8 cellular contexts compared by ENCODE assay signal in the genomic region with DNA sequence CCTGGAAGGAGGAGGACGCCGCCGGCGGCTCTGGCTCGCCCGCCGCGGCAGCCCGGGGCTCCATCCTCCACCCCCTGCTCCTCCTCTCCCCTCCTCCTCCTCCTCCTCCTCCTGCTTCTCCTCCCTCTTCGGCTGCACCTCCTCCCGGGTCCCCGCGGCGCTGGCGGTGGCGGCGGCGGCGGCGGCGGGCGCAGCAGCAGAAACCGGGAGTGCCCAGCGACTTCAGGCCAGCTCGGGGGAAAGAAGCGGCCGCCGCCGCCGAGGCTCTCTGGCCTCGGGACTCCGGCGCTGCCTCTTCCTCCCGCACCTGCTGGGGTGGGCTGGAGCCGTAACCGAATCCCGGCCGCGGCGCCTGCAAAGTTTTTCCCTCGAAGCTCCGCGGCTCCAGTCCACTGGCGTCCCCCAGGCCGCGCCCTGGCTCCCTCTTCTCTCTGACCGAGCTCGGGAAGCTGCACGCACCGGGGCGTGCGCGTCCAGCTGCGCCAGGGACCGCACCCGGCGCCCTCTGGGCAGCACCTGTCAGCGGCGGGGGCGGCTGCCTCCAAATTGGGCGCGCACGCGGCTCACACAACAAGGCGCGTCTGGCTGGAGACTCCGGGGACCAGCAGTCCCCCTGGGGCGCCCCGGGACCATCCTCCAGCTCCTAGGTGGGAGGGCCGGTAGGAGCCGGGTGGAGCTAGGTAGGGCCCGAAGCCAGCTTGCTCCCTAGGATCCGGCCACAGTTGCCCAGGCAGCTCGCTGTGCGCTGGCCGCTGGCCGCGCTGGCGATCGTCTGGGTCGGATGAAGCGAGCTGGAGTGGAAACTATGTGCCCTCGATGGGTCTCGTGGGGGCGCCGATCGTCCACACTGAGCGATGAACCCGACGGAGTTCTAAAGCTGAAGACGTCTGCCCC. TPM values are rescaled to one million over a fixed set of nuclear protein-coding genes. Genes with fewer than 3 reads are reported as not detected.
DNase-seq lines count a peak whose midpoint lies in the region; ATAC-seq and TF ChIP-seq lines count a peak whose summit lies in the region.

Gene MCTP1, minus strand, starts transcription at position 583 of the 894 bp plus-strand sequence.

- CTCF ChIA-PET in activated CD8-positive, alpha-beta memory T cell treated with anti-CD3 and anti-CD28 coated beads, Interleukin-2, amount 10 ng/mL, durations not matched to agents 7 days and 5 days (lab: Charles Lee): interaction anchor here (0.9 to 1.7 kb wide), 2 partner anchors 23 to 41 kb away, joined by 3 read pairs; no protein-coding TSS in a partner anchor

- H2BK15ac ChIP-seq in neuronal stem cell (ENCODE audit: low read length): peak within 1 kb of the TSS; percentile 52

- WGBS in neuronal stem cell (ENCODE audit: extremely low coverage in 2 of 2, insufficient read length in 2 of 2, insufficient replicate concordance in 1 of 2), 2 donors: no CpG with 5 or more reads among the region's 91 CpGs

- peaks cover 0 to 3% of the 10 kb centered on the region in 2 donors for H3K4me1 ChIP-seq in neuronal stem cell (ENCODE audit: control insufficient read depth in 2 of 2, insufficient read depth in 1 of 2, low read depth in 1 of 2, low read length in 2 of 2)

- peak within 1 kb of the TSS; percentile 50 for H2BK12ac ChIP-seq in neuronal stem cell (ENCODE audit: low read length)

- no peak within 1 kb of the TSS for H2BK120ac ChIP-seq in neuronal stem cell (ENCODE audit: low read depth, low read length)

- H2BK5ac ChIP-seq in neuronal stem cell (ENCODE audit: low read length): peak within 1 kb of the TSS; percentile 57

- H3K4ac ChIP-seq in neuronal stem cell (ENCODE audit: low read length): no peak within 1 kb of the TSS

- H3K4me1 Mint-ChIP-seq in activated CD8-positive, alpha-beta memory T cell treated with anti-CD3 and anti-CD28 coated beads, Interleukin-2, amount 10 ng/mL, durations not matched to agents 7 days and 5 days: peaks cover 12% of the 10 kb centered on the region

- TF ChIP-seq CTCF in NB4 (IDR thresholded peaks at IDR 0.05; ENCODE audit: low read depth, low read length): no peak

- H2AK5ac ChIP-seq in neuronal stem cell (ENCODE audit: low read depth, low read length): no peak within 1 kb of the TSS

- peak within 1 kb of the TSS; percentile 44 for H3K4me3 ChIP-seq in NB4 (ENCODE audit: low read depth, low read length)
- peak within 1 kb of the TSS; percentile 46 to 89 for H3K4me3 ChIP-seq in neuronal stem cell (ENCODE audit: low read length in 2 of 2)

- H3K9ac ChIP-seq in neuronal stem cell (ENCODE audit: low read depth, low read length, poor library complexity): peak within 1 kb of the TSS; percentile 78

- H3K79me1 ChIP-seq in neuronal stem cell (ENCODE audit: low read depth, low read length): no peaks in the 10 kb centered on the region

- H3K23ac ChIP-seq in neuronal stem cell (ENCODE audit: low read depth, low read length, poor library complexity): peak within 1 kb of the TSS; percentile 23

- no peaks in the 10 kb centered on the region for H3K36me3 Mint-ChIP-seq in activated CD8-positive, alpha-beta memory T cell treated with anti-CD3 and anti-CD28 coated beads, Interleukin-2, amount 10 ng/mL, durations not matched to agents 7 days and 5 days

- DNase-seq in ELR (ENCODE audit: low read depth) (peak; percentile 40), NB4 (ENCODE audit: low read depth) (peak; percentile 52), glomerular endothelial cell (ENCODE audit: extremely low read depth, low read depth, low spot score) (no peak), neuronal stem cell (ENCODE audit: low spot score) (peak; percentile 44), GF-D8 (lab: John Stamatoyannopoulos, UW) (no peak)
- no peak for DNase-seq in activated CD8-positive, alpha-beta memory T cell treated with anti-CD3 and anti-CD28 coated beads, Interleukin-2, amount 10 ng/mL, durations not matched to agents 7 days and 5 days

- H3K9me3 ChIP-seq in neuronal stem cell (replicated peaks in 1 of 2; ENCODE audit: control insufficient read depth in 2 of 2, insufficient read depth in 1 of 2, low read depth in 1 of 2, low read length in 2 of 2): no peaks in the 10 kb centered on the region

- peaks cover 0 to 84% (median 15%) of the 10 kb centered on the region in 3 experiments for H3K27me3 ChIP-seq in neuronal stem cell (ENCODE audit: control insufficient read depth in 3 of 3, insufficient read depth in 3 of 3, low read depth in 1 of 3, low read length in 3 of 3)

- no peak within 1 kb of the TSS for H3K27ac Mint-ChIP-seq in activated CD8-positive, alpha-beta memory T cell treated with anti-CD3 and anti-CD28 coated beads, Interleukin-2, amount 10 ng/mL, durations not matched to agents 7 days and 5 days

- H2AFZ ChIP-seq in neuronal stem cell (ENCODE audit: low read length): peak within 1 kb of the TSS; percentile 96

- no peaks in the 10 kb centered on the region for H3K36me3 ChIP-seq in neuronal stem cell (replicated peaks in 1 of 2; ENCODE audit: control insufficient read depth in 2 of 2, insufficient read depth in 2 of 2, low read length in 2 of 2)

- TF ChIP-seq POLR2A in NB4 (IDR thresholded peaks at IDR 0.05; ENCODE audit: extremely low read depth, insufficient read length): no peak

- H4K8ac ChIP-seq in neuronal stem cell (ENCODE audit: low read depth, low read length): no peak within 1 kb of the TSS

- no peaks in the 10 kb centered on the region for H3K9me3 Mint-ChIP-seq in activated CD8-positive, alpha-beta memory T cell treated with anti-CD3 and anti-CD28 coated beads, Interleukin-2, amount 10 ng/mL, durations not matched to agents 7 days and 5 days (ENCODE audit: low read depth)

- no peak within 1 kb of the TSS for H3K14ac ChIP-seq in neuronal stem cell (ENCODE audit: low read length)

- peak within 1 kb of the TSS; percentile 98 for H3K18ac ChIP-seq in neuronal stem cell (ENCODE audit: low read length)

- H4K91ac ChIP-seq in neuronal stem cell (ENCODE audit: low read depth, low read length, poor library complexity): no peak within 1 kb of the TSS

- no peak within 1 kb of the TSS for H3K27ac ChIP-seq in neuronal stem cell (replicated peaks; ENCODE audit: low read length)

- ATAC-seq in GM21737 (IDR thresholded peaks at IDR 0.05; ENCODE audit: unreplicated experiment) (peak; percentile 21), GM19455 (IDR thresholded peaks at IDR 0.05; ENCODE audit: unreplicated experiment) (no peak)
- peak; percentile 38 for ATAC-seq in activated CD8-positive, alpha-beta memory T cell treated with anti-CD3 and anti-CD28 coated beads, Interleukin-2, amount 10 ng/mL, durations not matched to agents 7 days and 5 days

- H3K4me3 Mint-ChIP-seq in activated CD8-positive, alpha-beta memory T cell treated with anti-CD3 and anti-CD28 coated beads, Interleukin-2, amount 10 ng/mL, durations not matched to agents 7 days and 5 days: peak within 1 kb of the TSS; percentile 5

- H3K4me2 ChIP-seq in neuronal stem cell (ENCODE audit: insufficient read depth, low read length, poor library complexity, severe bottlenecking): peak within 1 kb of the TSS; percentile 99

- peaks cover 65% of the 10 kb centered on the region for H3K27me3 Mint-ChIP-seq in activated CD8-positive, alpha-beta memory T cell treated with anti-CD3 and anti-CD28 coated beads, Interleukin-2, amount 10 ng/mL, durations not matched to agents 7 days and 5 days

RNA-seq across cellular contexts. Expression of gene MCTP1, which starts in this region (rescaled TPM):
- total RNA-seq in activated CD8-positive, alpha-beta memory T cell treated with anti-CD3 and anti-CD28 coated beads, Interleukin-2, amount 10 ng/mL, durations not matched to agents 7 days and 5 days: not detected
- total RNA-seq in glomerular endothelial cell: 9.0 and 51.7 TPM in 2 replicates
- 1.2 TPM for polyA plus RNA-seq in neuronal stem cell (2013, experiment 1 of 2)
- 1.3 TPM for polyA plus RNA-seq in neuronal stem cell (2013, experiment 2 of 2)

Comparison
In these comparisons a context has a peak if more than half of its experiments do, and no peak if none do; other contexts are left out.
1. RNA of gene MCTP1 (total RNA-seq): 9.0 to 51.7 TPM in glomerular endothelial cell; not detected in activated CD8-positive, alpha-beta memory T cell treated with anti-CD3 and anti-CD28 coated beads, Interleukin-2, amount 10 ng/mL, durations not matched to agents 7 days and 5 days; every median in the first group is over 10 times any median in the second.
2. Peak in ATAC-seq in activated CD8-positive, alpha-beta memory T cell treated with anti-CD3 and anti-CD28 coated beads, Interleukin-2, amount 10 ng/mL, durations not matched to agents 7 days and 5 days; RNA of the gene not detected or under 1 TPM.
3. DNase-seq: peak in ELR (single experiment), NB4 (single experiment) and neuronal stem cell (single experiment); none in activated CD8-positive, alpha-beta memory T cell treated with anti-CD3 and anti-CD28 coated beads, Interleukin-2, amount 10 ng/mL, durations not matched to agents 7 days and 5 days (single experiment), glomerular endothelial cell (single experiment) and GF-D8 (single experiment).